Comparison of ENCODE assay signal across 6 cellular contexts in genomic region chr12:78306236-78306635, GRCh38.
"Had no signal": no experiment of that assay in that cellular context is flagged by ENCODE, and none has a peak within 500 bp of the region (broad histone marks: within the 10 kb centered on the region; RNA-seq: fewer than 3 reads in every experiment).

No MANE protein-coding gene starts in this region.

- H3K4me3 ChIP-seq: K562 had no signal

- H3K27ac ChIP-seq: HL-60 had no signal

- ATAC-seq: HepG2, K562 had no signal

- DNase-seq: IMR-90, KBM-7, KG1 had no signal
